19 cellular contexts compared by ENCODE assay signal in the genomic region with DNA sequence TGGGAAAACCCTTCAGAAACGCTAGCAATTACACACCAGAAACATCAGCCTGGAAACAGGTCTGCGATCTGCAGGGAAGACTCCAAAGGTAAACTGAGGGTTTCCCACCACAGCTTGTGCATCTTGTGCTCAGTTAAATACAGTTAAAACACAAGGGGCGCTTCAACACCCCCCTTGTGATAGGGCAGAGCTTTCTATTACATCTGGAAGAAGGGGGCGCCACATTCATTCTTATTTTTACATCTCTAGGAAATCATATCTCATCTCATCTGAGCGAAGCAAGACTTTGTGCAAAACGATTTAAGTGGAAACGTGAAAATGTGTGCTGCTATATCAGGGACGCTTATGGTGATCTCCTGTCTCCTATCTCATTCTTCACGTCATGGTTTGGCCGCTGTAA. TPM values are rescaled to one million over a fixed set of nuclear protein-coding genes. Genes with fewer than 3 reads are reported as not detected.
DNase-seq lines count a peak whose midpoint lies in the region; ATAC-seq lines count a peak whose summit lies in the region.
"Had no signal": no experiment of that assay in that cellular context is flagged by ENCODE, and none has a peak within 500 bp of the region (broad histone marks: within the 10 kb centered on the region; RNA-seq: fewer than 3 reads in every experiment).

No MANE protein-coding gene starts in this region.

- CTCF ChIA-PET in activated naive CD4-positive, alpha-beta T cell treated with anti-CD3 and anti-CD28 coated beads, Interleukin-2, amount 10 ng/mL, durations not matched to agents 7 days and 5 days (lab: Charles Lee), result interaction anchor here (0.6 to 1.6 kb wide), 5 partner anchors 8 to 321 kb away, joined by 3 to 5 read pairs (median 3); no protein-coding TSS in a partner anchor
- CTCF ChIA-PET in activated naive CD4-positive, alpha-beta T cell treated with anti-CD3 and anti-CD28 coated beads for 36 hours (lab: Charles Lee), result interaction anchor here (0.8 kb wide), 2 partner anchors 9 to 175 kb away, joined by 3 read pairs; no protein-coding TSS in a partner anchor

- no peaks in the 10 kb centered on the region for H3K27me3 Mint-ChIP-seq in activated naive CD4-positive, alpha-beta T cell treated with anti-CD3 and anti-CD28 coated beads, Interleukin-2, amount 10 ng/mL, durations not matched to agents 7 days and 5 days
- H3K27me3 Mint-ChIP-seq in activated naive CD4-positive, alpha-beta T cell treated with anti-CD3 and anti-CD28 coated beads for 36 hours (ENCODE audit: low read depth), result no peaks in the 10 kb centered on the region

- peak overlapping the region; percentile 21 for H3K27ac Mint-ChIP-seq in activated naive CD4-positive, alpha-beta T cell treated with anti-CD3 and anti-CD28 coated beads, Interleukin-2, amount 10 ng/mL, durations not matched to agents 7 days and 5 days
- H3K27ac Mint-ChIP-seq in activated naive CD4-positive, alpha-beta T cell treated with anti-CD3 and anti-CD28 coated beads for 36 hours, result no peak overlapping the region

- intact Hi-C loops in activated naive CD4-positive, alpha-beta T cell treated with anti-CD3 and anti-CD28 coated beads for 36 hours (cut with micrococcal nuclease), result loop anchor here (1.0 kb wide), 1 partner anchor 176 kb away; no protein-coding TSS in a partner anchor

- no peak overlapping the region for H3K4me3 Mint-ChIP-seq in activated naive CD4-positive, alpha-beta T cell treated with anti-CD3 and anti-CD28 coated beads, Interleukin-2, amount 10 ng/mL, durations not matched to agents 7 days and 5 days
- H3K4me3 Mint-ChIP-seq in activated naive CD4-positive, alpha-beta T cell treated with anti-CD3 and anti-CD28 coated beads for 36 hours, result no peak overlapping the region
- H3K4me3 Mint-ChIP-seq: natural killer cell had no signal

- DNase-seq in activated naive CD4-positive, alpha-beta T cell treated with anti-CD3 and anti-CD28 coated beads, Interleukin-2, amount 10 ng/mL, durations not matched to agents 7 days and 5 days, result no peak
- no peak for DNase-seq in activated naive CD4-positive, alpha-beta T cell treated with anti-CD3 and anti-CD28 coated beads for 36 hours
- peak; percentile 7 to 14 for DNase-seq in Kasumi-1 (lab: John Stamatoyannopoulos, UW)
- peak; percentile 11 for DNase-seq in dermis blood vessel endothelial cell
- DNase-seq in ureter (ENCODE audit: low spot score), result peak; percentile 18
- DNase-seq in DMS79 treated with DMSO at 0.1 percent for 48 hours (lab: John Stamatoyannopoulos, UW), result no peak
- DNase-seq in NCI-H510A treated with DMSO at 0.1 percent for 48 hours (lab: John Stamatoyannopoulos, UW), result no peak
- DNase-seq: activated naive CD4-positive, alpha-beta T cell; brain microvascular endothelial cell; effector CD4-positive, alpha-beta T cell; GM23248; natural killer cell; NCI-H146; NCI-H446; PC-9; retina; WERI-Rb-1 had no signal

- peaks cover 18% of the 10 kb centered on the region for H3K4me1 Mint-ChIP-seq in activated naive CD4-positive, alpha-beta T cell treated with anti-CD3 and anti-CD28 coated beads, Interleukin-2, amount 10 ng/mL, durations not matched to agents 7 days and 5 days
- peaks cover 12% of the 10 kb centered on the region for H3K4me1 Mint-ChIP-seq in activated naive CD4-positive, alpha-beta T cell treated with anti-CD3 and anti-CD28 coated beads for 36 hours (ENCODE audit: low read depth)
- H3K4me1 Mint-ChIP-seq: natural killer cell had no signal

- no peaks in the 10 kb centered on the region for H3K9me3 Mint-ChIP-seq in activated naive CD4-positive, alpha-beta T cell treated with anti-CD3 and anti-CD28 coated beads, Interleukin-2, amount 10 ng/mL, durations not matched to agents 7 days and 5 days
- H3K9me3 Mint-ChIP-seq in activated naive CD4-positive, alpha-beta T cell treated with anti-CD3 and anti-CD28 coated beads for 36 hours, result no peaks in the 10 kb centered on the region
- H3K9me3 Mint-ChIP-seq: natural killer cell had no signal

- peaks cover 46% of the 10 kb centered on the region for H3K36me3 Mint-ChIP-seq in activated naive CD4-positive, alpha-beta T cell treated with anti-CD3 and anti-CD28 coated beads, Interleukin-2, amount 10 ng/mL, durations not matched to agents 7 days and 5 days
- H3K36me3 Mint-ChIP-seq in activated naive CD4-positive, alpha-beta T cell treated with anti-CD3 and anti-CD28 coated beads for 36 hours (ENCODE audit: low read depth), result peaks cover 6% of the 10 kb centered on the region
- H3K36me3 Mint-ChIP-seq: natural killer cell had no signal

- no peak for ATAC-seq in HG03439 (IDR thresholded peaks at IDR 0.05; ENCODE audit: unreplicated experiment)
- ATAC-seq: natural killer cell had no signal

RNA-seq across cellular contexts. Expression of gene RASSF2, which starts 43.2 kb away (rescaled TPM):
- total RNA-seq in activated naive CD4-positive, alpha-beta T cell treated with anti-CD3 and anti-CD28 coated beads for 36 hours, result 10 to 100 TPM; 26.7 to 27.9 TPM
- total RNA-seq in dermis blood vessel endothelial cell, result 120 and 171 TPM in 2 replicates
- total RNA-seq in ureter, result 13.9 TPM

RNA-seq across cellular contexts. Expression of gene PRND, which starts 58.5 kb away (rescaled TPM):
- total RNA-seq in activated naive CD4-positive, alpha-beta T cell treated with anti-CD3 and anti-CD28 coated beads for 36 hours, result not detected
- total RNA-seq in dermis blood vessel endothelial cell (0.74 and 2.2 TPM in 2 replicates), ureter (not detected)
- total RNA-seq: activated CD8-positive, alpha-beta memory T cell treated with anti-CD3 and anti-CD28 coated beads for 36 hours; GM23248; natural killer cell; PC-9 had no signal

Comparison
In these comparisons a context has a peak if more than half of its experiments do, and no peak if none do; other contexts are left out.
1. DNase-seq: peak in Kasumi-1 (2 of 2), dermis blood vessel endothelial cell (single experiment) and ureter (single experiment); none in activated naive CD4-positive, alpha-beta T cell treated with anti-CD3 and anti-CD28 coated beads, Interleukin-2, amount 10 ng/mL, durations not matched to agents 7 days and 5 days (single experiment), activated naive CD4-positive, alpha-beta T cell treated with anti-CD3 and anti-CD28 coated beads for 36 hours (single experiment), DMS79 treated with DMSO at 0.1 percent for 48 hours (single experiment) and NCI-H510A treated with DMSO at 0.1 percent for 48 hours (single experiment).